13 cellular contexts compared by ENCODE assay signal in the genomic region with DNA sequence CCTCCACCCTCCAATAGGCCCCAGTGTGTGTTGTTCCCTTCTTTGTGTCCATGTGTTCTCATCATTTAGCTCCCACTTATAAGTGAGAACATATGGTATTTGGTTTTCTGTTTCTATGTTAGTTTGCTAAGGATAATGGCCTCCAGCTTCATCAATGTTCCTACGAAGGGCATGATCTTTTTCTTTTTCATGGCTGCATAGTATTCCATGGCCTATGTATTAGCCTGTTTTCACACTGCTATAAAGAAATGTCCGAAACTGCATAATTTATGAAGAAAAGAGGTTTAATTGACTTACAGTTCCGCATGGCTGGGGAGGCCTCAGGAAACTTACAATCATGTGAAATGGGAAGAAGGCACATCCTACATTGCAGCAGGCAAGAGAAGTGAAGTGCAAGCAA. TPM values are rescaled to one million over a fixed set of nuclear protein-coding genes. Genes with fewer than 3 reads are reported as not detected.
"Had no signal": no experiment of that assay in that cellular context is flagged by ENCODE, and none has a peak within 500 bp of the region (broad histone marks: within the 10 kb centered on the region; RNA-seq: fewer than 3 reads in every experiment).

No MANE protein-coding gene starts in this region.

RNA-seq across cellular contexts. Expression of gene NEUROD1, which starts 22.2 kb away (rescaled TPM):
- total RNA-seq: activated B cell treated with CpG ODN at 0.5 μM for 24 hours; activated CD4-positive, alpha-beta memory T cell treated with anti-CD3 and anti-CD28 coated beads for 36 hours; activated CD4-positive, alpha-beta memory T cell treated with anti-CD3 and anti-CD28 coated beads, Interleukin-2, amount 10 ng/mL, durations not matched to agents 7 days and 5 days; activated CD4-positive, alpha-beta T cell treated with anti-CD3 and anti-CD28 coated beads for 36 hours; activated CD4-positive, alpha-beta T cell treated with anti-CD3 and anti-CD28 coated beads, Interleukin-2, amount 10 ng/mL, durations not matched to agents 24 days and 14 days; activated CD4-positive, alpha-beta T cell treated with anti-CD3 and anti-CD28 coated beads, Interleukin-2, amount 10 ng/mL, durations not matched to agents 7 days and 5 days; activated CD8-positive, alpha-beta memory T cell treated with anti-CD3 and anti-CD28 coated beads for 36 hours; activated CD8-positive, alpha-beta memory T cell treated with anti-CD3 and anti-CD28 coated beads, Interleukin-2, amount 10 ng/mL, durations not matched to agents 7 days and 5 days; activated CD8-positive, alpha-beta T cell treated with anti-CD3 and anti-CD28 coated beads for 36 hours; activated CD8-positive, alpha-beta T cell treated with anti-CD3 and anti-CD28 coated beads, Interleukin-2, amount 10 ng/mL, durations not matched to agents 7 days and 5 days; T-helper 1 cell treated with Interleukin-12 subunit alpha and Interleukin-12 subunit beta and Interleukin-4 antibody, amounts not matched to agents 30 ng/mL and 1 ng/mL, for 36 hours; T-helper 17 cell; T-helper 2 cell treated with Interferon-gamma antibody and Interleukin-4, amounts not matched to agents 100 ng/mL and 5 ng/mL, for 36 hours had no signal

RNA-seq across cellular contexts. Expression of gene CERKL, which starts 45.6 kb away (rescaled TPM):
- total RNA-seq: activated CD4-positive, alpha-beta memory T cell treated with anti-CD3 and anti-CD28 coated beads for 36 hours; activated CD4-positive, alpha-beta T cell treated with anti-CD3 and anti-CD28 coated beads, Interleukin-2, amount 10 ng/mL, durations not matched to agents 7 days and 5 days; activated CD8-positive, alpha-beta memory T cell treated with anti-CD3 and anti-CD28 coated beads for 36 hours; activated CD8-positive, alpha-beta memory T cell treated with anti-CD3 and anti-CD28 coated beads, Interleukin-2, amount 10 ng/mL, durations not matched to agents 7 days and 5 days; activated CD8-positive, alpha-beta T cell treated with anti-CD3 and anti-CD28 coated beads, Interleukin-2, amount 10 ng/mL, durations not matched to agents 7 days and 5 days; T-helper 17 cell had no signal
